In genomic region chr10:114611617-114612016, GRCh38 we compare ENCODE assay signal across 2 cellular contexts.
TF ChIP-seq lines count a peak whose summit lies in the region.

No MANE protein-coding gene starts in this region.

TF ChIP-seq in K562, 482 proteins besides CTCF, POLR2A, EP300 and RAD21:
- TF ChIP-seq FOSL1 (tag; conservative IDR thresholded peaks at IDR 0.05) (peak; percentile 69), HIVEP1 (CRISPR knock-in tag; IDR thresholded peaks at IDR 0.05) (no peak)
TF ChIP-seq in K562: peak in this region for 1.

TF ChIP-seq in liver, 16 proteins besides CTCF, POLR2A, EP300 and RAD21:
- TF ChIP-seq REST (IDR thresholded peaks at IDR 0.05) (no peak), MAX (IDR thresholded peaks at IDR 0.05) (no peak), FOXA2 (IDR thresholded peaks at IDR 0.05) (no peak), GABPA (IDR thresholded peaks at IDR 0.05 in 1 of 2, conservative IDR thresholded peaks at IDR 0.05 in 1 of 2) (no peak), HNF4A (conservative IDR thresholded peaks at IDR 0.05) (no peak), ZBTB33 (IDR thresholded peaks at IDR 0.05) (no peak), HNF4G (IDR thresholded peaks at IDR 0.05) (no peak), NR2F2 (IDR thresholded peaks at IDR 0.05) (no peak), YY1 (IDR thresholded peaks at IDR 0.05) (no peak), ATF3 (IDR thresholded peaks at IDR 0.05) (no peak), JUND (IDR thresholded peaks at IDR 0.05) (peak in 1 of 2 donors; percentile 69), TAF1 (conservative IDR thresholded peaks at IDR 0.05) (no peak), EGR1 (IDR thresholded peaks at IDR 0.05; ENCODE audit: low read depth in 2 of 2) (no peak), FOXA1 (IDR thresholded peaks at IDR 0.05) (no peak), RXRA (IDR thresholded peaks at IDR 0.05) (peak in 1 of 2 donors; percentile 23)
